ENCODE assay signal across 27 cellular contexts in genomic region chr6:148954461-148954860, GRCh38.
"Had no signal": no experiment of that assay in that cellular context is flagged by ENCODE, and none has a peak within 500 bp of the region (broad histone marks: within the 10 kb centered on the region; RNA-seq: fewer than 3 reads in every experiment).

No MANE protein-coding gene starts in this region.

- H3K9me3 ChIP-seq: body of pancreas, esophagus muscularis mucosa had no signal

- ATAC-seq: activated CD4-positive, CD25-positive, alpha-beta regulatory T cell treated with anti-CD3 and anti-CD28 coated beads, Interleukin-2, amount 50 U/mL, for 24 hours; activated CD8-positive, alpha-beta T cell treated with anti-CD3 and anti-CD28 coated beads for 36 hours; activated T-cell treated with anti-CD3 and anti-CD28 coated beads, Interleukin-2, amount 50 U/mL, for 4 hours; activated T-helper 17 cell treated with anti-CD3 and anti-CD28 coated beads, Interleukin-2, amount 50 U/mL, for 72 hours; body of pancreas; effector memory CD8-positive, alpha-beta T cell; T-helper 17 cell had no signal

- H3K27me3 ChIP-seq: body of pancreas, esophagus muscularis mucosa had no signal

- H3K27ac ChIP-seq: body of pancreas, esophagus muscularis mucosa, WERI-Rb-1 had no signal

- H3K4me1 ChIP-seq: body of pancreas had no signal

- DNase-seq: activated B cell treated with CpG ODN at 0.5 μM for 24 hours; activated CD4-positive, alpha-beta T cell treated with anti-CD3 and anti-CD28 coated beads for 48 hours; activated CD4-positive, alpha-beta T cell treated with anti-CD3 and anti-CD28 coated beads, Interleukin-2, amount 50 U/mL, for 1 hour; activated CD4-positive, alpha-beta T cell treated with anti-CD3 and anti-CD28 coated beads, Interleukin-2, amount 50 U/mL, for 48 hours; activated CD8-positive, alpha-beta memory T cell treated with anti-CD3 and anti-CD28 coated beads for 24 hours; activated CD8-positive, alpha-beta T cell treated with anti-CD3 and anti-CD28 coated beads for 36 hours; activated effector memory CD4-positive, alpha-beta T cell treated with Interleukin-2 at 50 U/mL for 16 hours; activated gamma-delta T cell treated with Interleukin-2 at 50 U/mL for 16 hours; activated naive CD4-positive, alpha-beta T cell treated with anti-CD3 and anti-CD28 coated beads, Interleukin-2, amount 50 U/mL, for 16 hours; activated naive CD4-positive, alpha-beta T cell treated with Interleukin-2 at 50 U/mL for 16 hours; activated T-cell treated with anti-CD3 and anti-CD28 coated beads, Interleukin-2, amount 50 U/mL, for 4 hours; amygdala; aorta; body of pancreas; cortex of kidney; dermis blood vessel endothelial cell; effector CD4-positive, alpha-beta T cell; effector memory CD8-positive, alpha-beta T cell; erythroblast; foreskin fibroblast; T-helper 1 cell; T-helper 17 cell; T1000 had no signal

- H3K4me3 ChIP-seq: body of pancreas, esophagus muscularis mucosa had no signal

- H3K36me3 ChIP-seq: esophagus muscularis mucosa, WERI-Rb-1 had no signal
